ENCODE assay signal across 1 cellular context in the genomic region with DNA sequence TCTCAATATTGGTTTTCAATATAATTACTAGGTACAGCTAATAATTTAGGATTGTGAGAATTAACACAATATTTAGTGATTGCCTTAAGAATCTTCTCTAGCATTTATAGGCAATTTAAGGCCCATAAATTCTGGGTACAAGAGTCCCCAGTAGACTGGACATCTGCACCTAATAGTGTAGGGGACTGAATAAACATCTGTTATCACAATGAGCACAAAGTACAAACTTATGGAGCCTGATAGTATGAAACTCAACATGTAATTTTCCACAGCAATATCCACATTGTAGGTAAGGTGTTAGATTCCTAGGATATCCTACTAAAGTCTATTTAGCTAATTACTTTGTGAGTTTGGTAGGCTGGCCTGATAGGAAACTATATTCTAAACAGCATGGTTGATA.
A peak's percentile ranks its signal among the peaks of the same experiment; 100 is the strongest.
TF ChIP-seq lines count a peak whose summit lies in the region.

No MANE protein-coding gene starts in this region.

TF ChIP-seq in HepG2, 621 proteins besides CTCF, POLR2A, EP300 and RAD21 (continued from another document):
- TF ChIP-seq, protein P1, sequence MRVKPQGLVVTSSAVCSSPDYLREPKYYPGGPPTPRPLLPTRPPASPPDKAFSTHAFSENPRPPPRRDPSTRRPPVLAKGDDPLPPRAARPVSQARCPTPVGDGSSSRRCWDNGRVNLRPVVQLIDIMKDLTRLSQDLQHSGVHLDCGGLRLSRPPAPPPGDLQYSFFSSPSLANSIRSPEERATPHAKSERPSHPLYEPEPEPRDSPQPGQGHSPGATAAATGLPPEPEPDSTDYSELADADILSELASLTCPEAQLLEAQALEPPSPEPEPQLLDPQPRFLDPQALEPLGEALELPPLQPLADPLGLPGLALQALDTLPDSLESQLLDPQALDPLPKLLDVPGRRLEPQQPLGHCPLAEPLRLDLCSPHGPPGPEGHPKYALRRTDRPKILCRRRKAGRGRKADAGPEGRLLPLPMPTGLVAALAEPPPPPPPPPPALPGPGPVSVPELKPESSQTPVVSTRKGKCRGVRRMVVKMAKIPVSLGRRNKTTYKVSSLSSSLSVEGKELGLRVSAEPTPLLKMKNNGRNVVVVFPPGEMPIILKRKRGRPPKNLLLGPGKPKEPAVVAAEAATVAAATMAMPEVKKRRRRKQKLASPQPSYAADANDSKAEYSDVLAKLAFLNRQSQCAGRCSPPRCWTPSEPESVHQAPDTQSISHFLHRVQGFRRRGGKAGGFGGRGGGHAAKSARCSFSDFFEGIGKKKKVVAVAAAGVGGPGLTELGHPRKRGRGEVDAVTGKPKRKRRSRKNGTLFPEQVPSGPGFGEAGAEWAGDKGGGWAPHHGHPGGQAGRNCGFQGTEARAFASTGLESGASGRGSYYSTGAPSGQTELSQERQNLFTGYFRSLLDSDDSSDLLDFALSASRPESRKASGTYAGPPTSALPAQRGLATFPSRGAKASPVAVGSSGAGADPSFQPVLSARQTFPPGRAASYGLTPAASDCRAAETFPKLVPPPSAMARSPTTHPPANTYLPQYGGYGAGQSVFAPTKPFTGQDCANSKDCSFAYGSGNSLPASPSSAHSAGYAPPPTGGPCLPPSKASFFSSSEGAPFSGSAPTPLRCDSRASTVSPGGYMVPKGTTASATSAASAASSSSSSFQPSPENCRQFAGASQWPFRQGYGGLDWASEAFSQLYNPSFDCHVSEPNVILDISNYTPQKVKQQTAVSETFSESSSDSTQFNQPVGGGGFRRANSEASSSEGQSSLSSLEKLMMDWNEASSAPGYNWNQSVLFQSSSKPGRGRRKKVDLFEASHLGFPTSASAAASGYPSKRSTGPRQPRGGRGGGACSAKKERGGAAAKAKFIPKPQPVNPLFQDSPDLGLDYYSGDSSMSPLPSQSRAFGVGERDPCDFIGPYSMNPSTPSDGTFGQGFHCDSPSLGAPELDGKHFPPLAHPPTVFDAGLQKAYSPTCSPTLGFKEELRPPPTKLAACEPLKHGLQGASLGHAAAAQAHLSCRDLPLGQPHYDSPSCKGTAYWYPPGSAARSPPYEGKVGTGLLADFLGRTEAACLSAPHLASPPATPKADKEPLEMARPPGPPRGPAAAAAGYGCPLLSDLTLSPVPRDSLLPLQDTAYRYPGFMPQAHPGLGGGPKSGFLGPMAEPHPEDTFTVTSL (CRISPR knock-in tag; IDR thresholded peaks at IDR 0.05; ENCODE audit: borderline replicate concordance) = peak; percentile 75; the same call in 1 of the 2 replicates
- TF ChIP-seq MIXL1 (CRISPR knock-in tag; IDR thresholded peaks at IDR 0.05) (peak; percentile 69; the same call in 1 of the 2 replicates), HNF4A (CRISPR knock-in tag; IDR thresholded peaks at IDR 0.05) (peak; percentile 88), ZNF737 (CRISPR knock-in tag; IDR thresholded peaks at IDR 0.05; ENCODE audit: borderline replicate concordance) (no peak), DPF2 (CRISPR knock-in tag; IDR thresholded peaks at IDR 0.05; ENCODE audit: borderline replicate concordance, low read depth) (peak; percentile 48; the same call in 1 of the 2 replicates), ZBTB20 (CRISPR knock-in tag; IDR thresholded peaks at IDR 0.05; ENCODE audit: borderline replicate concordance, low read depth) (peak; percentile 20; the same call in 1 of the 2 replicates), HNF4G (IDR thresholded peaks at IDR 0.05; ENCODE audit: borderline replicate concordance, low read depth, low read length) (peak; percentile 48), HNF4G (CRISPR knock-in tag; IDR thresholded peaks at IDR 0.05; ENCODE audit: borderline replicate concordance, low read depth) (no peak), ZMYM4 (CRISPR knock-in tag; IDR thresholded peaks at IDR 0.05) (peak; percentile 38; the same call in 1 of the 2 replicates), FOXJ3 (CRISPR knock-in tag; IDR thresholded peaks at IDR 0.05; ENCODE audit: borderline replicate concordance) (0 out of 2 replicates have a peak, but pooled peaks have one; percentile 24), ZNF777 (CRISPR knock-in tag; IDR thresholded peaks at IDR 0.05) (no peak), ZNF510 (CRISPR knock-in tag; IDR thresholded peaks at IDR 0.05; ENCODE audit: low read depth) (no peak), HMG20A (CRISPR knock-in tag; IDR thresholded peaks at IDR 0.05; ENCODE audit: borderline replicate concordance) (peak; percentile 40; the same call in 1 of the 2 replicates), NCOR1 (IDR thresholded peaks at IDR 0.05; ENCODE audit: borderline replicate concordance, low read length) (peak; percentile 51; the same call in 1 of the 2 replicates), RXRB (CRISPR knock-in tag; IDR thresholded peaks at IDR 0.05; ENCODE audit: borderline replicate concordance) (peak; percentile 17; the same call in 1 of the 2 replicates), FOXA1 (IDR thresholded peaks at IDR 0.05) (no peak), FOXA1 (CRISPR knock-in tag; IDR thresholded peaks at IDR 0.05) (peak; percentile 45; the same call in 1 of the 2 replicates), GATAD2A (CRISPR knock-in tag; IDR thresholded peaks at IDR 0.05) (0 out of 2 replicates have a peak, but pooled peaks have one; percentile 25), BRD4 (CRISPR knock-in tag; IDR thresholded peaks at IDR 0.05) (no peak), ZNF44 (CRISPR knock-in tag; IDR thresholded peaks at IDR 0.05) (no peak), HOMEZ (CRISPR knock-in tag; IDR thresholded peaks at IDR 0.05; ENCODE audit: low read depth) (peak; percentile 40; the same call in 1 of the 2 replicates), SRY (CRISPR knock-in tag; IDR thresholded peaks at IDR 0.05) (no peak), ZSCAN21 (CRISPR knock-in tag; IDR thresholded peaks at IDR 0.05; ENCODE audit: borderline replicate concordance) (no peak), ZNF326 (CRISPR knock-in tag; IDR thresholded peaks at IDR 0.05; ENCODE audit: borderline replicate concordance) (no peak), ARID3A (IDR thresholded peaks at IDR 0.05; ENCODE audit: low read depth, low read length) (peak; percentile 56; the same call in 1 of the 2 replicates)
- TF ChIP-seq, protein P2, sequence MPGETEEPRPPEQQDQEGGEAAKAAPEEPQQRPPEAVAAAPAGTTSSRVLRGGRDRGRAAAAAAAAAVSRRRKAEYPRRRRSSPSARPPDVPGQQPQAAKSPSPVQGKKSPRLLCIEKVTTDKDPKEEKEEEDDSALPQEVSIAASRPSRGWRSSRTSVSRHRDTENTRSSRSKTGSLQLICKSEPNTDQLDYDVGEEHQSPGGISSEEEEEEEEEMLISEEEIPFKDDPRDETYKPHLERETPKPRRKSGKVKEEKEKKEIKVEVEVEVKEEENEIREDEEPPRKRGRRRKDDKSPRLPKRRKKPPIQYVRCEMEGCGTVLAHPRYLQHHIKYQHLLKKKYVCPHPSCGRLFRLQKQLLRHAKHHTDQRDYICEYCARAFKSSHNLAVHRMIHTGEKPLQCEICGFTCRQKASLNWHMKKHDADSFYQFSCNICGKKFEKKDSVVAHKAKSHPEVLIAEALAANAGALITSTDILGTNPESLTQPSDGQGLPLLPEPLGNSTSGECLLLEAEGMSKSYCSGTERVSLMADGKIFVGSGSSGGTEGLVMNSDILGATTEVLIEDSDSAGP (CRISPR knock-in tag; IDR thresholded peaks at IDR 0.05; ENCODE audit: borderline replicate concordance) = no peak
- TF ChIP-seq, protein P3, sequence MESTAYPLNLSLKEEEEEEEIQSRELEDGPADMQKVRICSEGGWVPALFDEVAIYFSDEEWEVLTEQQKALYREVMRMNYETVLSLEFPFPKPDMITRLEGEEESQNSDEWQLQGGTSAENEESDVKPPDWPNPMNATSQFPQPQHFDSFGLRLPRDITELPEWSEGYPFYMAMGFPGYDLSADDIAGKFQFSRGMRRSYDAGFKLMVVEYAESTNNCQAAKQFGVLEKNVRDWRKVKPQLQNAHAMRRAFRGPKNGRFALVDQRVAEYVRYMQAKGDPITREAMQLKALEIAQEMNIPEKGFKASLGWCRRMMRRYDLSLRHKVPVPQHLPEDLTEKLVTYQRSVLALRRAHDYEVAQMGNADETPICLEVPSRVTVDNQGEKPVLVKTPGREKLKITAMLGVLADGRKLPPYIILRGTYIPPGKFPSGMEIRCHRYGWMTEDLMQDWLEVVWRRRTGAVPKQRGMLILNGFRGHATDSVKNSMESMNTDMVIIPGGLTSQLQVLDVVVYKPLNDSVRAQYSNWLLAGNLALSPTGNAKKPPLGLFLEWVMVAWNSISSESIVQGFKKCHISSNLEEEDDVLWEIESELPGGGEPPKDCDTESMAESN (CRISPR knock-in tag; conservative IDR thresholded peaks at IDR 0.05) = no peak
- TF ChIP-seq, protein P4, sequence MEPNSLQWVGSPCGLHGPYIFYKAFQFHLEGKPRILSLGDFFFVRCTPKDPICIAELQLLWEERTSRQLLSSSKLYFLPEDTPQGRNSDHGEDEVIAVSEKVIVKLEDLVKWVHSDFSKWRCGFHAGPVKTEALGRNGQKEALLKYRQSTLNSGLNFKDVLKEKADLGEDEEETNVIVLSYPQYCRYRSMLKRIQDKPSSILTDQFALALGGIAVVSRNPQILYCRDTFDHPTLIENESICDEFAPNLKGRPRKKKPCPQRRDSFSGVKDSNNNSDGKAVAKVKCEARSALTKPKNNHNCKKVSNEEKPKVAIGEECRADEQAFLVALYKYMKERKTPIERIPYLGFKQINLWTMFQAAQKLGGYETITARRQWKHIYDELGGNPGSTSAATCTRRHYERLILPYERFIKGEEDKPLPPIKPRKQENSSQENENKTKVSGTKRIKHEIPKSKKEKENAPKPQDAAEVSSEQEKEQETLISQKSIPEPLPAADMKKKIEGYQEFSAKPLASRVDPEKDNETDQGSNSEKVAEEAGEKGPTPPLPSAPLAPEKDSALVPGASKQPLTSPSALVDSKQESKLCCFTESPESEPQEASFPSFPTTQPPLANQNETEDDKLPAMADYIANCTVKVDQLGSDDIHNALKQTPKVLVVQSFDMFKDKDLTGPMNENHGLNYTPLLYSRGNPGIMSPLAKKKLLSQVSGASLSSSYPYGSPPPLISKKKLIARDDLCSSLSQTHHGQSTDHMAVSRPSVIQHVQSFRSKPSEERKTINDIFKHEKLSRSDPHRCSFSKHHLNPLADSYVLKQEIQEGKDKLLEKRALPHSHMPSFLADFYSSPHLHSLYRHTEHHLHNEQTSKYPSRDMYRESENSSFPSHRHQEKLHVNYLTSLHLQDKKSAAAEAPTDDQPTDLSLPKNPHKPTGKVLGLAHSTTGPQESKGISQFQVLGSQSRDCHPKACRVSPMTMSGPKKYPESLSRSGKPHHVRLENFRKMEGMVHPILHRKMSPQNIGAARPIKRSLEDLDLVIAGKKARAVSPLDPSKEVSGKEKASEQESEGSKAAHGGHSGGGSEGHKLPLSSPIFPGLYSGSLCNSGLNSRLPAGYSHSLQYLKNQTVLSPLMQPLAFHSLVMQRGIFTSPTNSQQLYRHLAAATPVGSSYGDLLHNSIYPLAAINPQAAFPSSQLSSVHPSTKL (CRISPR knock-in tag; IDR thresholded peaks at IDR 0.05) = peak; percentile 70
- TF ChIP-seq, protein P5, sequence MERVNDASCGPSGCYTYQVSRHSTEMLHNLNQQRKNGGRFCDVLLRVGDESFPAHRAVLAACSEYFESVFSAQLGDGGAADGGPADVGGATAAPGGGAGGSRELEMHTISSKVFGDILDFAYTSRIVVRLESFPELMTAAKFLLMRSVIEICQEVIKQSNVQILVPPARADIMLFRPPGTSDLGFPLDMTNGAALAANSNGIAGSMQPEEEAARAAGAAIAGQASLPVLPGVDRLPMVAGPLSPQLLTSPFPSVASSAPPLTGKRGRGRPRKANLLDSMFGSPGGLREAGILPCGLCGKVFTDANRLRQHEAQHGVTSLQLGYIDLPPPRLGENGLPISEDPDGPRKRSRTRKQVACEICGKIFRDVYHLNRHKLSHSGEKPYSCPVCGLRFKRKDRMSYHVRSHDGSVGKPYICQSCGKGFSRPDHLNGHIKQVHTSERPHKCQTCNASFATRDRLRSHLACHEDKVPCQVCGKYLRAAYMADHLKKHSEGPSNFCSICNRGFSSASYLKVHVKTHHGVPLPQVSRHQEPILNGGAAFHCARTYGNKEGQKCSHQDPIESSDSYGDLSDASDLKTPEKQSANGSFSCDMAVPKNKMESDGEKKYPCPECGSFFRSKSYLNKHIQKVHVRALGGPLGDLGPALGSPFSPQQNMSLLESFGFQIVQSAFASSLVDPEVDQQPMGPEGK (CRISPR knock-in tag; IDR thresholded peaks at IDR 0.05) = 0 out of 2 replicates have a peak, but pooled peaks have one; percentile 21
- TF ChIP-seq, protein P6, sequence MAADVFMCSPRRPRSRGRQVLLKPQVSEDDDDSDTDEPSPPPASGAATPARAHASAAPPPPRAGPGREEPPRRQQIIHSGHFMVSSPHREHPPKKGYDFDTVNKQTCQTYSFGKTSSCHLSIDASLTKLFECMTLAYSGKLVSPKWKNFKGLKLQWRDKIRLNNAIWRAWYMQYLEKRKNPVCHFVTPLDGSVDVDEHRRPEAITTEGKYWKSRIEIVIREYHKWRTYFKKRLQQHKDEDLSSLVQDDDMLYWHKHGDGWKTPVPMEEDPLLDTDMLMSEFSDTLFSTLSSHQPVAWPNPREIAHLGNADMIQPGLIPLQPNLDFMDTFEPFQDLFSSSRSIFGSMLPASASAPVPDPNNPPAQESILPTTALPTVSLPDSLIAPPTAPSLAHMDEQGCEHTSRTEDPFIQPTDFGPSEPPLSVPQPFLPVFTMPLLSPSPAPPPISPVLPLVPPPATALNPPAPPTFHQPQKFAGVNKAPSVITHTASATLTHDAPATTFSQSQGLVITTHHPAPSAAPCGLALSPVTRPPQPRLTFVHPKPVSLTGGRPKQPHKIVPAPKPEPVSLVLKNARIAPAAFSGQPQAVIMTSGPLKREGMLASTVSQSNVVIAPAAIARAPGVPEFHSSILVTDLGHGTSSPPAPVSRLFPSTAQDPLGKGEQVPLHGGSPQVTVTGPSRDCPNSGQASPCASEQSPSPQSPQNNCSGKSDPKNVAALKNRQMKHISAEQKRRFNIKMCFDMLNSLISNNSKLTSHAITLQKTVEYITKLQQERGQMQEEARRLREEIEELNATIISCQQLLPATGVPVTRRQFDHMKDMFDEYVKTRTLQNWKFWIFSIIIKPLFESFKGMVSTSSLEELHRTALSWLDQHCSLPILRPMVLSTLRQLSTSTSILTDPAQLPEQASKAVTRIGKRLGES (CRISPR knock-in tag; IDR thresholded peaks at IDR 0.05; ENCODE audit: borderline replicate concordance) = no peak
